8 cellular contexts compared by ENCODE assay signal in the genomic region with DNA sequence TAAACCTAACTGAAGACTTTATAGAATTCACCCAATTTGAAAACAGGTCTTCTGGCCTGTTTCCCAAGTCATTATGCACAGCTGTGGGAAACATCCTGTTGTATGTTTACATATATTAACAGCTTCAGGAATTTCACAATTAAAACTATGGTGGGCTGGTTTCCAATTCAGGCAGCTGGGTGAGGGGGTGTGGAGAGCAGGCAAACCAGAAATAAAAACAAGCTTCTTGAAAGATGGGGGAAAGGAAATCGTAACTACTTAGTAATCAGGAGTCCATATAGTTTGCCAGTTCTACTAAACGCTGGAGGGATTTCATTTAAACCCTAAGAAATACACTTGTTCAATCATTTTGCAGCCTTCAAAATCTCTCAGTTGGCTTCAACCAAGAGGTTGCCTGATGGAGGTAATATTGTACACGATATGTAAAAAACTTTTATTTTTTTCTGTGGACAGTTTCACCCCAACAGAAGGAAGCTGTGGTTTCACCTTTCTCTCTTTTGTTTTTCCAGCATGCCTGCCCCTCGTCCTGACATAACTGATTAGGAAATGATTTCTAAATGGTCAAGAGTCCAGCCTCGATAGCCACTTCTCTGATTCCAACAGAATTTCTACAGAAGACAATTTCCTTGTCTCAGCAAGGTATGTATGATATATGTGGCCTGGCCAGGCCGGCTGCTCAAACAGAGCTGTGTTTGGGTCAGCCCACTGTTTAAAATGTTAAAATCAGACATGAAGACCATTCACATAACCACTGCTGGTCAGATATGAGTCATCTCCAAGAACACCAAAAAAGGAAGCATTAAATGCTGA. TPM values are rescaled to one million over a fixed set of nuclear protein-coding genes. Genes with fewer than 3 reads are reported as not detected.
DNase-seq lines count a peak whose midpoint lies in the region; ATAC-seq, FAIRE-seq and TF ChIP-seq lines count a peak whose summit lies in the region.

No MANE protein-coding gene starts in this region.

- 29% methylated on average over 6 of the region's 6 CpGs for WGBS in A549 (ENCODE audit: missing lambda C conversion rate)
- 14 to 17% methylated on average over 6 of the region's 6 CpGs for WGBS in body of pancreas, 2 donors
- 83% methylated on average over 2 of the region's 6 CpGs; no CpG with 5 or more reads in 1 of the 2 experiments for WGBS in mesodermal cell (ENCODE audit: insufficient coverage in 2 of 2), 2 experiments

- H3K36me3 ChIP-seq in HUES6 (ENCODE audit: control insufficient read depth, insufficient read depth, low read length) (no peaks in the 10 kb centered on the region), body of pancreas (replicated peaks in 1 of 2; ENCODE audit: insufficient read depth in 1 of 2, low read depth in 2 of 2) (no peaks in the 10 kb centered on the region), mesodermal cell (ENCODE audit: control insufficient read depth, insufficient read depth, low read length) (no peaks in the 10 kb centered on the region)

- POLR2A ChIA-PET in A549 (lab: Yijun Ruan, JAX): no interaction called here

- H3K4me3 ChIP-seq in A549 (no peak overlapping the region), HUES6 (ENCODE audit: low read depth, low read length) (no peak overlapping the region), body of pancreas (no peak overlapping the region), mesodermal cell (ENCODE audit: extremely low read depth, insufficient read depth, low read length, poor library complexity, severe bottlenecking) (no peak overlapping the region)

- TF ChIP-seq RAD21 in A549 (conservative IDR thresholded peaks at IDR 0.05 in 1 of 2, IDR thresholded peaks at IDR 0.05 in 1 of 2): no peak

- no peak for FAIRE-seq in A549 (lab: Jason Lieb, UNC)

- peak overlapping the region; percentile 70 for H3K4me2 ChIP-seq in A549

- TF ChIP-seq CTCF in A549 (IDR thresholded peaks at IDR 0.05) (no peak), body of pancreas (IDR thresholded peaks at IDR 0.05) (no peak)

- no peak overlapping the region for H3K4me3 Mint-ChIP-seq in immature natural killer cell

- H3K27ac Mint-ChIP-seq in immature natural killer cell: no peak overlapping the region

- DNase-seq in A549 (ENCODE audit: low read depth in 1 of 2, low spot score in 1 of 2) (peak in 1 of 2 experiments; percentile 54), body of pancreas (no peak), hippocampal formation (lab: John Stamatoyannopoulos, UW) (no peak), immature natural killer cell (no peak), NCI-H128 (lab: John Stamatoyannopoulos, UW; ENCODE audit: unreplicated experiment) (no peak)

- H3K27me3 Mint-ChIP-seq in immature natural killer cell (ENCODE audit: low read depth in 3 of 3): no peaks in the 10 kb centered on the region

- CTCF ChIA-PET in A549 (lab: Yijun Ruan, JAX): interaction anchor here (0.6 to 1.1 kb wide), 4 partner anchors 9 to 150 kb away, joined by 3 to 6 read pairs (median 5); partner anchors contain the start of gene ATP8B1

- TF ChIP-seq EP300 in A549 (IDR thresholded peaks at IDR 0.05): no peak

- H3K27ac ChIP-seq in A549: peak overlapping the region; percentile 62 to 85
- H3K27ac ChIP-seq in HUES6 (ENCODE audit: low read depth, low read length): peak overlapping the region; percentile 53; the same call in 1 of the 2 replicates
- peak overlapping the region in 3 of 4 donors; percentile 11 to 65 (median 48) for H3K27ac ChIP-seq in body of pancreas
- peak overlapping the region; percentile 39 for H3K27ac ChIP-seq in mesodermal cell (ENCODE audit: low read depth, low read length, severe bottlenecking)

- H3K4me1 ChIP-seq in A549: peaks cover 75% of the 10 kb centered on the region
- peaks cover 18% of the 10 kb centered on the region for H3K4me1 ChIP-seq in HUES6 (ENCODE audit: control insufficient read depth, insufficient read depth, low read length)
- peaks cover 73% of the 10 kb centered on the region for H3K4me1 ChIP-seq in body of pancreas
- H3K4me1 ChIP-seq in mesodermal cell (ENCODE audit: control insufficient read depth, insufficient read depth, low read length, poor library complexity, severe bottlenecking): peaks cover 18% of the 10 kb centered on the region

- TF ChIP-seq POLR2A in A549 (IDR thresholded peaks at IDR 0.05; ENCODE audit: low read length): no peak
- no peak for TF ChIP-seq POLR2A in body of pancreas (IDR thresholded peaks at IDR 0.05)

- peak overlapping the region; percentile 56 for H3K9ac ChIP-seq in HUES6 (ENCODE audit: low read length)

- intact Hi-C loops in body of pancreas (cut with DNase I): no loop called here

- H3K9me3 ChIP-seq in A549 (no peaks in the 10 kb centered on the region), HUES6 (ENCODE audit: control insufficient read depth, insufficient read depth, low read depth, low read length) (no peaks in the 10 kb centered on the region), body of pancreas (no peaks in the 10 kb centered on the region), mesodermal cell (ENCODE audit: control insufficient read depth, low read length) (no peaks in the 10 kb centered on the region)

- peak; percentile 59 to 72; a peak in 3 of 6 replicates for ATAC-seq in A549
- peak; percentile 75 for ATAC-seq in GM19397 (IDR thresholded peaks at IDR 0.05; ENCODE audit: unreplicated experiment)
- ATAC-seq in body of pancreas: no peak

- H3K27me3 ChIP-seq in HUES6 (ENCODE audit: control insufficient read depth, insufficient read depth, low read length): no peaks in the 10 kb centered on the region
- no peaks in the 10 kb centered on the region for H3K27me3 ChIP-seq in body of pancreas

- H3K9me3 Mint-ChIP-seq in immature natural killer cell: no peaks in the 10 kb centered on the region

- peaks cover 7 to 10% (median 8%) of the 10 kb centered on the region in 3 donors for H3K36me3 Mint-ChIP-seq in immature natural killer cell

- H3K4me1 Mint-ChIP-seq in immature natural killer cell: peaks cover 18 to 31% of the 10 kb centered on the region in 2 donors

TF ChIP-seq in A549, 52 proteins besides CTCF, POLR2A, EP300 and RAD21:
- TF ChIP-seq HOXB13 (CRISPR knock-in tag; IDR thresholded peaks at IDR 0.05; ENCODE audit: low read depth): no peak
- TF ChIP-seq ELK1 (IDR thresholded peaks at IDR 0.05; ENCODE audit: low read depth, low read length): no peak
- TF ChIP-seq HDAC2 (IDR thresholded peaks at IDR 0.05): no peak
- TF ChIP-seq FOSL2 (IDR thresholded peaks at IDR 0.05): 0 out of 2 replicates have a peak, but pooled peaks have one; percentile 37
- peak; percentile 55; the same call in 1 of the 2 replicates for TF ChIP-seq FOSL2 (CRISPR knock-in tag; IDR thresholded peaks at IDR 0.05)
- no peak for TF ChIP-seq NPAS2 (CRISPR knock-in tag; IDR thresholded peaks at IDR 0.05; ENCODE audit: borderline replicate concordance)

RNA-seq across cellular contexts. Expression of gene ATP8B1, which starts 22.6 kb away (rescaled TPM):
- 23.4 and 23.7 TPM in 2 replicates for polyA plus RNA-seq in A549 (2011; rRNA removed)
- 5.2 and 6.4 TPM in 2 replicates for polyA plus RNA-seq in A549 (2012; cell fraction: cytosol; rRNA removed)
- polyA plus RNA-seq in A549 (2012; cell fraction: nucleus; rRNA removed): 5.4 and 6.7 TPM in 2 replicates
- 7.1 to 8.8 TPM (median 7.1 TPM) in 3 replicates for polyA plus RNA-seq in A549 (2017; fragmentation: RNase III; extraction: RNeasy Plus Mini Kit Qiagen cat#74134 plus additional on column Dnase treatment)
- 20.1 TPM in 2 replicates for polyA minus RNA-seq in A549 (2011; rRNA and poly(A)+ RNA removed)
- 10 to 100 TPM; 18.5 to 41.5 TPM for total RNA-seq in body of pancreas
- polyA plus RNA-seq in mesodermal cell (2013, experiment 1 of 2): 3.6 TPM
- 2.7 TPM for polyA plus RNA-seq in mesodermal cell (2013, experiment 2 of 2)
- under 1 TPM in 1 of 3 donors, not detected in 2; 0.55 TPM for polyA plus RNA-seq in immature natural killer cell
